ENCODE assay signal across 1 cellular context in the genomic region with DNA sequence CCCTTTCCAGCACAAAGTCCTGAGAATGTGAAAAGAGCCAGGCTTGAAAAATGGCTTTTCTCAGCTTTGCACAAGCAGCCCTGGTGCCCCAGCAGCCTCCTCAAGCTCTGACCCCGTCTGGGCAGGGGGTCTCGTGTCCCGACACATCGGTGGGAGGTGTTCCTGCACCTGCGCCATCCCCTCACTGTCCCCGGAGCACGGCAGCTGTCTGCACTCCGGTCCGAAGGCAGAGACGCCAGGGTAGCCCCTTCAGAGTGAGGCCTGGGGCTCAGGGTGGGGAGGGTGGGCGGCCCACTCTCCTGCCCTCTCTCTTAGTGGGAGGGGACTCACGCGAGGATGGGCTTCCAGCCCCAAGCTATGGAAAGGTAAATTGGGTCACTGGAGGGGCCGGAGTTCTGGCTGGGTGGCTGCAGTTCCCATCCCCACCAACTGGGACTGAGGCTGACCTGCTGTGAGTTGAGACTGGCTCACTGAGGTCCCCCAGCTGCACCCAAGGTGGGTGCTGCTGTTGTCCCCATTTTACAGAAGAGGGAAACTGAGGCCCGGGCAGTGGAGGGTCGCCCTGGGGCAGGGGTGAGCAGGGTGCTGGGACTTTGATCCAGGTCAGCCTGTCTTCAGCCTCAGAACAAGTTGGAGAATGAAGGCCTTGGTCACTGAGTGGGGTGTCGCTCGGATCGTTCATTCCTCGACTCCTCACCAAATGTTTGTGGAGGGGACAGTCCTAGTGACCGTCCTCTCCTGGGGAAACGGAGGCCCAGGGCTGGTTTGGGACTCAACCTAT.
TF ChIP-seq lines count a peak whose summit lies in the region.

No MANE protein-coding gene starts in this region.

TF ChIP-seq in endothelial cell of umbilical vein, 7 proteins besides CTCF, POLR2A, EP300 and RAD21:
- no peak for TF ChIP-seq GATA2 (IDR thresholded peaks at IDR 0.05; ENCODE audit: insufficient read depth, insufficient read length, low read depth, low read length)
- TF ChIP-seq FOS (IDR thresholded peaks at IDR 0.05; ENCODE audit: borderline replicate concordance, insufficient read depth, low read length): no peak
- TF ChIP-seq MYC (IDR thresholded peaks at IDR 0.05; ENCODE audit: low read depth, low read length): no peak
- TF ChIP-seq, protein P1, sequence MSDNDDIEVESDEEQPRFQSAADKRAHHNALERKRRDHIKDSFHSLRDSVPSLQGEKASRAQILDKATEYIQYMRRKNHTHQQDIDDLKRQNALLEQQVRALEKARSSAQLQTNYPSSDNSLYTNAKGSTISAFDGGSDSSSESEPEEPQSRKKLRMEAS (IDR thresholded peaks at IDR 0.05; ENCODE audit: insufficient read depth, insufficient read length): no peak
- no peak for TF ChIP-seq EZH2 (IDR thresholded peaks at IDR 0.05; ENCODE audit: borderline replicate concordance, low read depth, low read length, severe bottlenecking)
- TF ChIP-seq POLR2AphosphoS5 (IDR thresholded peaks at IDR 0.05; ENCODE audit: insufficient read depth, low read depth, low read length): no peak
